10 cellular contexts compared by ENCODE assay signal in the genomic region with DNA sequence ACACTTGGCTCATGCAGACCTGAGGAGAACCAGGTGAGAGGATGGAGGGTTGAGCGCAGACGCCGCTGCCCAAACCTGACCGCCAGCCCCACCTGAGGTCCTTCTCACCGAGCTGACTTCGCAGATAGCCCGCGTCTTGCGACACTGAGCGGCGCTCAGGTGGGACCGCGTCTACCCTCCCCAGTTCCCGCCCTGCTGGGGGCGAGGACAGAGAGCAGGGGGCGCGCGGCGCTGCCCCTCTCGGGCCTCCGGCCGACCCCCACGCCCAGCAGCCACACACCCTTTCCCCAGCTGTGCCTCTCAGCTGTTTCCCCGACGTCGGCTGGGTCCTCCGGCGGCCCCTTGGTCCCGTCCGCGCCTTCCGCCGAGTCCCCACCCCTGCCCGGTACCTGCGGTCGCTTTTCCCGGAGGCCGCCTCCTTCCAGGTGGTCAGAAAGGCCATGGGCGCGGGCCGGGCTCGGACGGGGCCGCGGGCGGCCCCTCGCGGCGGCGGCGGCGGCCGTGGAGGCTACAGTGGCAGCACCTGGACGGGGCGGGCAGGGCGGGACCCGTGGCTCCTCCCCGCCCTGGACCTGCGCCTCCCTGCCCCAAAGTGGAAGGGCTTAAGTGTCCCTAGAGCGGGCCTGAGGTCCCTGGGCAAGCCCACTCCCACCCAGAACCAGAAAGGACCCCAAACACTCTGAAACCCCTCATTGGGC. TPM values are rescaled to one million over a fixed set of nuclear protein-coding genes. Genes with fewer than 3 reads are reported as not detected.
DNase-seq lines count a peak whose midpoint lies in the region; ATAC-seq, FAIRE-seq and TF ChIP-seq lines count a peak whose summit lies in the region.
"Had no signal": no experiment of that assay in that cellular context is flagged by ENCODE, and none has a peak within 500 bp of the region (broad histone marks: within the 10 kb centered on the region; RNA-seq: fewer than 3 reads in every experiment).

No MANE protein-coding gene starts in this region.

- H4K20me1 ChIP-seq in K562 (replicated peaks; ENCODE audit: control insufficient read depth, insufficient read depth, low read length) = 0 out of 2 replicates have a peak, but pooled peaks cover under 1% of the 10 kb centered on the region

- H3K4me2 ChIP-seq in K562 (ENCODE audit: insufficient read depth, low read length) = peak overlapping the region; percentile 26

- H3K36me3 ChIP-seq in K562 (ENCODE audit: control insufficient read depth, insufficient read depth, low read length) = no peaks in the 10 kb centered on the region
- no peaks in the 10 kb centered on the region for H3K36me3 ChIP-seq in thymus (ENCODE audit: control insufficient read depth, insufficient read depth)

- no peak for FAIRE-seq in K562 (lab: Jason Lieb, UNC)

- peak; percentile 39 for DNase-seq in NCI-H2196 (lab: John Stamatoyannopoulos, UW; ENCODE audit: unreplicated experiment)
- DNase-seq in NCI-H2196 treated with DMSO at 0.1 percent for 48 hours (lab: John Stamatoyannopoulos, UW; ENCODE audit: unreplicated experiment) = no peak
- DNase-seq in K562 (ENCODE audit: extremely low read depth in 1 of 4, low spot score in 3 of 4) = peak; percentile 68 to 90 (median 82)
- peak; percentile 83 for DNase-seq in islet precursor cell
- DNase-seq in NCI-H187 treated with DMSO at 0.1 percent for 48 hours (lab: John Stamatoyannopoulos, UW) = no peak
- DNase-seq in omental fat pad (ENCODE audit: low spot score) = no peak
- no peak for DNase-seq in kidney glomerular epithelial cell (lab: John Stamatoyannopoulos, UW)
- DNase-seq: KG1, T-helper 9 cell had no signal

- intact Hi-C loops in K562 (cut with micrococcal nuclease) = loop anchor here (5.0 to 10.0 kb wide), 2 partner anchors 178 to 420 kb away; no protein-coding TSS in a partner anchor

- in situ Hi-C loops in K562 (cut with MboI) = loop anchor here (10.0 kb wide), 1 partner anchor 190 kb away; no protein-coding TSS in a partner anchor

- H3K4me3 ChIP-seq in K562 (peak overlapping the region; percentile 23), thymus (ENCODE audit: low read length) (peak overlapping the region; percentile 8)

- peak overlapping the region in 1 of 2 experiments; percentile 85; a peak in 3 of 4 replicates for H3K9ac ChIP-seq in K562 (ENCODE audit: insufficient read depth in 1 of 2, low read depth in 2 of 2, low read length in 2 of 2)

- no TSS peak for BruUV-seq in K562 (replicated peaks; lab: Mats Ljungman, UMichigan)

- H3K27ac ChIP-seq in K562 (ENCODE audit: extremely low read depth, low read depth, low read length) (no peak overlapping the region), thymus (ENCODE audit: low read depth) (no peak overlapping the region)

- peak in 1 of 2 experiments; percentile 36; a peak in 3 of 4 replicates for TF ChIP-seq RAD21 in K562 (CRISPR knock-in tag; conservative IDR thresholded peaks at IDR 0.05 in 1 of 2, IDR thresholded peaks at IDR 0.05 in 1 of 2)

- CTCF ChIA-PET in K562 (lab: Yijun Ruan, JAX; ENCODE audit: low intra/inter-chr PET ratio) = interaction anchor here (0.6 kb wide), 1 partner anchor 48 kb away, joined by 3 read pairs; no protein-coding TSS in a partner anchor

- H3K4me1 ChIP-seq in K562 (replicated peaks in 1 of 2; ENCODE audit: control insufficient read depth in 2 of 2, insufficient read depth in 2 of 2, low read length in 2 of 2) (peaks cover 0 to 17% of the 10 kb centered on the region in 2 experiments; a peak in 2 of 5 replicates), thymus (ENCODE audit: control insufficient read depth, insufficient read depth, low read length) (no peaks in the 10 kb centered on the region)

- peak; percentile 85 for ATAC-seq in K562
- no peak for ATAC-seq in omental fat pad (ENCODE audit: low FRiP score)

- no peaks in the 10 kb centered on the region for H3K79me2 ChIP-seq in K562 (ENCODE audit: control insufficient read depth, insufficient read depth, low read length)

- no peak for TF ChIP-seq POLR2A in K562 (conservative IDR thresholded peaks at IDR 0.05)

- no peaks in the 10 kb centered on the region for H3K9me3 ChIP-seq in K562 (replicated peaks; ENCODE audit: control insufficient read depth, insufficient read depth, low read depth, low read length)
- H3K9me3 ChIP-seq in thymus (ENCODE audit: control insufficient read depth) = no peaks in the 10 kb centered on the region

- no peak for TF ChIP-seq EP300 in K562 (IDR thresholded peaks at IDR 0.05; ENCODE audit: low read length)

- peak in 2 of 3 experiments; percentile 32 to 50; a peak in 2 of 6 replicates for TF ChIP-seq CTCF in K562 (IDR thresholded peaks at IDR 0.05 in 2 of 3, conservative IDR thresholded peaks at IDR 0.05 in 1 of 3; ENCODE audit: insufficient read depth in 2 of 3, low read depth in 1 of 3, low read length in 3 of 3)
- TF ChIP-seq CTCF in omental fat pad (IDR thresholded peaks at IDR 0.05) = no peak

- POLR2A ChIA-PET in K562 (lab: Yijun Ruan, JAX) = interaction anchor here (0.6 to 3.1 kb wide), 8 partner anchors 8 to 676 kb away, joined by 3 to 17 read pairs (median 4); a partner anchor contains a TSS

- peak overlapping the region; percentile 68 for H2AFZ ChIP-seq in K562 (ENCODE audit: low read depth, low read length)

- H3K27me3 ChIP-seq in K562 (ENCODE audit: control insufficient read depth in 2 of 2, insufficient read depth in 2 of 2, low read length in 2 of 2) = peaks cover 0 to 8% of the 10 kb centered on the region in 2 experiments; a peak in 3 of 5 replicates
- H3K27me3 ChIP-seq in thymus (ENCODE audit: control insufficient read depth, insufficient read depth) = peaks cover 18% of the 10 kb centered on the region

- H3K9me1 ChIP-seq in K562 (ENCODE audit: control insufficient read depth, insufficient read depth, low read length) = no peaks in the 10 kb centered on the region

- 30% methylated on average over 41 of the region's 60 CpGs for WGBS in K562 (ENCODE audit: insufficient coverage, low coverage, missing lambda C conversion rate)
- 7% methylated on average over 60 of the region's 60 CpGs for WGBS in thymus

TF ChIP-seq in K562, 482 proteins besides CTCF, POLR2A, EP300 and RAD21 (continues in another document):
- 0 out of 4 replicates have a peak, but pooled peaks of 1 of the 2 experiments have one; percentile 56 for TF ChIP-seq MAZ (CRISPR knock-in tag; conservative IDR thresholded peaks at IDR 0.05 in 1 of 2, IDR thresholded peaks at IDR 0.05 in 1 of 2)
- TF ChIP-seq POLR2G (IDR thresholded peaks at IDR 0.05; ENCODE audit: low read depth, low read length) = peak; percentile 62
- peak; percentile 21; the same call in 1 of the 2 replicates for TF ChIP-seq RBFOX2 (IDR thresholded peaks at IDR 0.05; ENCODE audit: low read depth, low read length)
- TF ChIP-seq SMAD4 (CRISPR knock-in tag; conservative IDR thresholded peaks at IDR 0.05) = 0 out of 2 replicates have a peak, but pooled peaks have one; percentile 24
- TF ChIP-seq DDX20 (tag; IDR thresholded peaks at IDR 0.05; ENCODE audit: low read depth) = no peak
- TF ChIP-seq ZNF3 (CRISPR knock-in tag; IDR thresholded peaks at IDR 0.05) = no peak
- TF ChIP-seq NCOA6 (IDR thresholded peaks at IDR 0.05) = peak; percentile 9; the same call in 1 of the 2 replicates
- no peak for TF ChIP-seq CHCHD3 (CRISPR knock-in tag; IDR thresholded peaks at IDR 0.05)
- peak; percentile 46; the same call in 1 of the 2 replicates for TF ChIP-seq RB1 (IDR thresholded peaks at IDR 0.05; ENCODE audit: low read depth)
- TF ChIP-seq GATA2 (CRISPR knock-in tag; IDR thresholded peaks at IDR 0.05) = no peak
- TF ChIP-seq ZZZ3 (IDR thresholded peaks at IDR 0.05) = no peak
- TF ChIP-seq, protein P1, sequence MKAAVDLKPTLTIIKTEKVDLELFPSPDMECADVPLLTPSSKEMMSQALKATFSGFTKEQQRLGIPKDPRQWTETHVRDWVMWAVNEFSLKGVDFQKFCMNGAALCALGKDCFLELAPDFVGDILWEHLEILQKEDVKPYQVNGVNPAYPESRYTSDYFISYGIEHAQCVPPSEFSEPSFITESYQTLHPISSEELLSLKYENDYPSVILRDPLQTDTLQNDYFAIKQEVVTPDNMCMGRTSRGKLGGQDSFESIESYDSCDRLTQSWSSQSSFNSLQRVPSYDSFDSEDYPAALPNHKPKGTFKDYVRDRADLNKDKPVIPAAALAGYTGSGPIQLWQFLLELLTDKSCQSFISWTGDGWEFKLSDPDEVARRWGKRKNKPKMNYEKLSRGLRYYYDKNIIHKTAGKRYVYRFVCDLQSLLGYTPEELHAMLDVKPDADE (conservative IDR thresholded peaks at IDR 0.05; ENCODE audit: control insufficient read depth, low read depth, low read length) = 0 out of 2 replicates have a peak, but pooled peaks have one; percentile 34
- peak; percentile 54 for TF ChIP-seq FIP1L1 (IDR thresholded peaks at IDR 0.05; ENCODE audit: low read depth, low read length, poor library complexity, severe bottlenecking)
- TF ChIP-seq, protein P2, sequence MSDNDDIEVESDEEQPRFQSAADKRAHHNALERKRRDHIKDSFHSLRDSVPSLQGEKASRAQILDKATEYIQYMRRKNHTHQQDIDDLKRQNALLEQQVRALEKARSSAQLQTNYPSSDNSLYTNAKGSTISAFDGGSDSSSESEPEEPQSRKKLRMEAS (CRISPR knock-in tag; IDR thresholded peaks at IDR 0.05) = peak; percentile 42
- 0 out of 4 replicates have a peak, but pooled peaks of 1 of the 2 experiments have one; percentile 30 for TF ChIP-seq NONO (IDR thresholded peaks at IDR 0.05; ENCODE audit: low read depth in 2 of 2, low read length in 1 of 2)
- TF ChIP-seq C11orf30 (IDR thresholded peaks at IDR 0.05; ENCODE audit: low read depth) = no peak

RNA-seq across cellular contexts. Expression of a gene that starts 14.4 kb away (rescaled TPM):
- 1.6 and 1.9 TPM in 2 replicates for total RNA-seq in K562 (2011; cell fraction: chromatin; rRNA removed; ENCODE audit: low replicate concordance)
- total RNA-seq in K562 (2011; cell fraction: nucleolus; rRNA removed) = 0.53 and 2.7 TPM in 2 replicates
- 0.51 and 2.1 TPM in 2 replicates for total RNA-seq in K562 (2011; cell fraction: nucleoplasm; rRNA removed)
- 0.18 and 0.20 TPM in 2 replicates for total RNA-seq in K562 (2014; rRNA removed)
- total RNA-seq in K562 (2014; rRNA removed; fragmentation: Illumina TruSeq; extraction: Trizol) = 0.40 and 0.48 TPM in 2 replicates
- total RNA-seq in K562 (2015; rRNA removed; fragmentation: Illumina TruSeq; extraction: Trizol) = 0.34 and 0.36 TPM in 2 replicates
- 0.53 and 0.92 TPM in 2 replicates for total RNA-seq in K562 (2021)
- 0.74 and 0.82 TPM in 2 replicates for polyA plus RNA-seq in K562 (2011; rRNA removed)
- 0.37 and 2.8 TPM in 2 replicates for polyA plus RNA-seq in K562 (2011; cell fraction: cytosol; rRNA removed)
- polyA plus RNA-seq in K562 (2011; cell fraction: nucleus; rRNA removed) = 0.51 and 0.75 TPM in 2 replicates
- 0.47 and 0.89 TPM in 2 replicates for polyA plus RNA-seq in K562 (2012)
- 0.27 and 0.32 TPM in 2 replicates for polyA plus RNA-seq in K562 (2014; fragmentation: Illumina TruSeq; extraction: Trizol)
- under 1 TPM; 0.21 to 0.35 TPM for polyA plus RNA-seq in K562 (2014; fragmentation: Nextera tagmentation; extraction: Ambion mirVana)
- polyA plus RNA-seq in K562 (2014; rRNA removed) = 0.19 and 0.23 TPM in 2 replicates
- polyA minus RNA-seq in K562 (2011; rRNA and poly(A)+ RNA removed) = 2.0 and 2.1 TPM in 2 replicates
- not detected in 2 replicates for polyA minus RNA-seq in K562 (2011; cell fraction: cytosol; rRNA and poly(A)+ RNA removed)
- 0.13 and 0.89 TPM in 2 replicates for polyA minus RNA-seq in K562 (2011; cell fraction: nucleus; rRNA and poly(A)+ RNA removed)
- polyA plus RNA-seq in thymus = 2.8 TPM
- total RNA-seq in omental fat pad = 1 to 10 TPM in 3 of 4 donors, under 1 TPM in 1; 0.56 to 2.4 (median 1.7) TPM

Comparison
In these comparisons a context has a peak if more than half of its experiments do, and no peak if none do; other contexts are left out.
1. DNase-seq: peak in NCI-H2196 (single experiment), K562 (4 of 4) and islet precursor cell (single experiment); none in NCI-H2196 treated with DMSO at 0.1 percent for 48 hours (single experiment), NCI-H187 treated with DMSO at 0.1 percent for 48 hours (single experiment), omental fat pad (single experiment) and kidney glomerular epithelial cell (single experiment).
2. CTCF ChIP-seq: peak in K562 (2 of 3); none in omental fat pad (0 of 3).